17 cellular contexts compared by ENCODE assay signal in the genomic region with DNA sequence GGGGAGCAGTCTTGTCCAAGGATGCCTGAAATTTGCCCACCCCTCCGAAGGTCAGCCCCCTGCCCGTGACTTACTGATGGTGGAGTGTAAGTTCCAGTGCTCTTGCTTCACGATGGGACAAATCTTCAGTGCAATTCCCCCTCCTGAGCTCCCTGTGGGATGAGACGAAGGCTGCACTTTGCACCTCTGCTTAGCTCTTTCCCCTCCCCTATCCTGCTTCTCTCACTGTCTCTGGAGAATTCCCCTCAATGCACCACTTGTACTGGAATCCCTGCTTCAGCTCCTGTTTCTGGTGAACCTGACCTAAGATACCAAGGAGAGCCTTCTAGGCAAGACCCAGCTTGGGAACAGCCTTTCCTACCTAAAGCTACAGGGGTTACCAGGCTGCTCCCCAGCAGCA.
A peak's percentile ranks its signal among the peaks of the same experiment; 100 is the strongest.
DNase-seq lines count a peak whose midpoint lies in the region; ATAC-seq and TF ChIP-seq lines count a peak whose summit lies in the region.
"Had no signal": no experiment of that assay in that cellular context is flagged by ENCODE, and none has a peak within 500 bp of the region (broad histone marks: within the 10 kb centered on the region; RNA-seq: fewer than 3 reads in every experiment).

No MANE protein-coding gene starts in this region.

- H3K36me3 ChIP-seq in hepatocyte (replicated peaks; ENCODE audit: insufficient read depth, low read depth) (no peaks in the 10 kb centered on the region), rectal smooth muscle tissue (ENCODE audit: control insufficient read depth, insufficient read depth, low read length) (no peaks in the 10 kb centered on the region), transverse colon (no peaks in the 10 kb centered on the region), neural progenitor cell (no peaks in the 10 kb centered on the region)

- peaks cover 29% of the 10 kb centered on the region for H3K27me3 Mint-ChIP-seq in neural progenitor cell (ENCODE audit: insufficient read depth, low read depth)

- peaks cover 28% of the 10 kb centered on the region for H3K4me1 Mint-ChIP-seq in neural progenitor cell
- H3K4me1 Mint-ChIP-seq: CD14-positive monocyte had no signal

- H3K4me2 ChIP-seq in hepatocyte (no peak overlapping the region), neural progenitor cell (no peak overlapping the region)
- H3K4me2 ChIP-seq: KMS-11 had no signal

- WGBS in hepatocyte (ENCODE audit: low lambda C conversion rate, missing lambda C conversion rate): 85% methylated on average over 4 of the region's 4 CpGs
- whole genome bisulfite sequencing in transverse colon (ENCODE audit: low coverage in 1 of 2), 2 donors: 77% methylated on average over 4 of the region's 4 CpGs; no CpG with 5 or more reads in 1 of the 2 donors

- no peak overlapping the region for H3K27ac Mint-ChIP-seq in neural progenitor cell
- H3K27ac Mint-ChIP-seq: CD14-positive monocyte had no signal

- H3K9ac ChIP-seq in rectal smooth muscle tissue (ENCODE audit: low read length) (no peak overlapping the region), neural progenitor cell (no peak overlapping the region)
- H3K9ac ChIP-seq: KMS-11 had no signal

- no peaks in the 10 kb centered on the region for H3F3A ChIP-seq in neural progenitor cell (ENCODE audit: low read depth)

- peak overlapping the region; percentile 86 for H3K27ac ChIP-seq in hepatocyte
- peak overlapping the region; percentile 83 for H3K27ac ChIP-seq in rectal smooth muscle tissue (ENCODE audit: low read depth, low read length)
- peak overlapping the region; percentile 43 to 80 (median 68) for H3K27ac ChIP-seq in transverse colon
- no peak overlapping the region for H3K27ac ChIP-seq in neural progenitor cell
- H3K27ac ChIP-seq: 22Rv1, KMS-11 had no signal

- no peaks in the 10 kb centered on the region for H3K9me2 ChIP-seq in hepatocyte (replicated peaks; ENCODE audit: insufficient read depth)

- H3K4me3 Mint-ChIP-seq in neural progenitor cell: no peak overlapping the region
- H3K4me3 Mint-ChIP-seq: CD14-positive monocyte had no signal

- intact Hi-C loops in transverse colon (cut with DNase I; ENCODE audit: low total_unique reads): no loop called here

- peaks cover 2% of the 10 kb centered on the region for H3K36me3 Mint-ChIP-seq in neural progenitor cell
- H3K36me3 Mint-ChIP-seq: CD14-positive monocyte had no signal

- H4K20me1 ChIP-seq in hepatocyte (ENCODE audit: insufficient read depth, poor library complexity, severe bottlenecking) (no peaks in the 10 kb centered on the region), neural progenitor cell (ENCODE audit: low read depth) (no peaks in the 10 kb centered on the region)

- DNase-seq in NCI-H2107 treated with DMSO at 0.1 percent for 48 hours (lab: John Stamatoyannopoulos, UW; ENCODE audit: unreplicated experiment) (peak; percentile 5), NCI-H2107 (lab: John Stamatoyannopoulos, UW) (no peak), hepatocyte (ENCODE audit: low spot score) (no peak), transverse colon (no peak), neural progenitor cell (ENCODE audit: low spot score) (no peak), omental fat pad (ENCODE audit: low spot score) (no peak)
- DNase-seq: COR-L47, MV-4-11, NCI-H1694 treated with DMSO at 0.1 percent for 48 hours, NCI-H2227 treated with DMSO at 0.1 percent for 48 hours, NCI-H524, SHP77 treated with DMSO at 0.1 percent for 48 hours had no signal

- H3K79me2 ChIP-seq in hepatocyte (no peaks in the 10 kb centered on the region), neural progenitor cell (ENCODE audit: low read depth) (no peaks in the 10 kb centered on the region)

- H2AFZ ChIP-seq in hepatocyte: no peak overlapping the region
- no peak overlapping the region for H2AFZ ChIP-seq in neural progenitor cell (replicated peaks)

- ATAC-seq in omental fat pad (ENCODE audit: low FRiP score) (no peak), HG03097 (IDR thresholded peaks at IDR 0.05; ENCODE audit: low FRiP score, unreplicated experiment) (no peak)

- H3K4me3 ChIP-seq in hepatocyte (no peak overlapping the region), rectal smooth muscle tissue (ENCODE audit: low read length) (no peak overlapping the region), transverse colon (no peak overlapping the region), neural progenitor cell (no peak overlapping the region)

- in situ Hi-C loops in transverse colon (cut with MboI; ENCODE audit: low pct_ligation_motif_present in 1 of 4, low pct_unique_long_range_greater_than_20kb in 1 of 4, low sequenced_read_pairs in 3 of 4): loop anchor here in 2 of 4 donors (25.0 kb wide), 1 partner anchor 241 kb away; no protein-coding TSS in a partner anchor

- TF ChIP-seq EP300 in transverse colon (IDR thresholded peaks at IDR 0.05; ENCODE audit: low read depth): no peak

- H3K27me3 ChIP-seq in hepatocyte: no peaks in the 10 kb centered on the region
- no peaks in the 10 kb centered on the region for H3K27me3 ChIP-seq in rectal smooth muscle tissue (ENCODE audit: control insufficient read depth, insufficient read depth, low read length)
- H3K27me3 ChIP-seq in transverse colon: no peaks in the 10 kb centered on the region
- no peaks in the 10 kb centered on the region for H3K27me3 ChIP-seq in neural progenitor cell

- no peak for TF ChIP-seq CTCF in hepatocyte (IDR thresholded peaks at IDR 0.05; ENCODE audit: poor library complexity)
- no peak for TF ChIP-seq CTCF in transverse colon (IDR thresholded peaks at IDR 0.05)
- TF ChIP-seq CTCF in neural progenitor cell (IDR thresholded peaks at IDR 0.05): no peak
- no peak for TF ChIP-seq CTCF in omental fat pad (IDR thresholded peaks at IDR 0.05)

- H3K9me3 Mint-ChIP-seq in neural progenitor cell: peaks cover 11% of the 10 kb centered on the region

- H3K9me3 ChIP-seq in hepatocyte (ENCODE audit: low read depth): no peaks in the 10 kb centered on the region
- H3K9me3 ChIP-seq in transverse colon: no peaks in the 10 kb centered on the region
- H3K9me3 ChIP-seq in neural progenitor cell (ENCODE audit: low read depth): no peaks in the 10 kb centered on the region

- peaks cover 25% of the 10 kb centered on the region for H3K4me1 ChIP-seq in hepatocyte (ENCODE audit: insufficient read depth)
- H3K4me1 ChIP-seq in rectal smooth muscle tissue (ENCODE audit: control insufficient read depth, insufficient read depth, low read length): peaks cover 32% of the 10 kb centered on the region
- H3K4me1 ChIP-seq in transverse colon: peaks cover 7 to 21% (median 19%) of the 10 kb centered on the region in 4 donors
- no peaks in the 10 kb centered on the region for H3K4me1 ChIP-seq in neural progenitor cell

- no peak for TF ChIP-seq POLR2A in transverse colon (IDR thresholded peaks at IDR 0.05)
